13 cellular contexts compared by ENCODE assay signal in genomic region chr21:43832648-43833047, GRCh38. TPM values are rescaled to one million over a fixed set of nuclear protein-coding genes. Genes with fewer than 3 reads are reported as not detected.
DNase-seq lines count a peak whose midpoint lies in the region; ATAC-seq and TF ChIP-seq lines count a peak whose summit lies in the region.
"Had no signal": no experiment of that assay in that cellular context is flagged by ENCODE, and none has a peak within 500 bp of the region (broad histone marks: within the 10 kb centered on the region; RNA-seq: fewer than 3 reads in every experiment).

No MANE protein-coding gene starts in this region.

- H3K27ac ChIP-seq in SK-N-SH (ENCODE audit: low read depth in 2 of 2, low read length in 1 of 2), result no peak overlapping the region
- no peak overlapping the region for H3K27ac ChIP-seq in neuronal stem cell (replicated peaks; ENCODE audit: low read length)
- H3K27ac ChIP-seq: BLaER1 treated with 17β-estradiol and CSF1 and Interleukin-3, amounts not matched to agents 10 nM and 100 nM had no signal

- no peak overlapping the region for H3K18ac ChIP-seq in neuronal stem cell (ENCODE audit: low read length)

- no peak overlapping the region for H3K4me3 Mint-ChIP-seq in immature natural killer cell
- H3K4me3 Mint-ChIP-seq: B cell; CD8-positive, alpha-beta T cell; GM23338; H9 had no signal

- POLR2A ChIA-PET in SK-N-SH (lab: Yijun Ruan, JAX), result no interaction called here

- H3K36me3 ChIP-seq in SK-N-SH (replicated peaks in 1 of 2; ENCODE audit: control insufficient read depth in 1 of 2, insufficient read depth in 2 of 2, low read length in 1 of 2) (no peaks in the 10 kb centered on the region), neuronal stem cell (replicated peaks in 1 of 2; ENCODE audit: control insufficient read depth in 2 of 2, insufficient read depth in 2 of 2, low read length in 2 of 2) (no peaks in the 10 kb centered on the region)
- H3K36me3 ChIP-seq: BLaER1 treated with 17β-estradiol and CSF1 and Interleukin-3, amounts not matched to agents 10 nM and 100 nM had no signal

- DNase-seq in SK-N-SH (peak; percentile 25), iPS-NIHi11 (ENCODE audit: low spot score) (peak; percentile 3), neuronal stem cell (ENCODE audit: low spot score) (no peak), immature natural killer cell (no peak), NOMO-1 treated with dmso at 0.1 percent for 144 hours (lab: John Stamatoyannopoulos, UW; ENCODE audit: unreplicated experiment) (no peak)
- DNase-seq: 8988T; CD8-positive, alpha-beta T cell; H9 had no signal

- peaks cover 11 to 13% of the 10 kb centered on the region in 2 donors for H3K4me1 Mint-ChIP-seq in immature natural killer cell
- H3K4me1 Mint-ChIP-seq: B cell, GM23338 had no signal

- H3K9me3 ChIP-seq in SK-N-SH, result no peaks in the 10 kb centered on the region
- peaks cover 5 to 15% of the 10 kb centered on the region in 2 donors for H3K9me3 ChIP-seq in neuronal stem cell (replicated peaks in 1 of 2; ENCODE audit: control insufficient read depth in 2 of 2, insufficient read depth in 1 of 2, low read depth in 1 of 2, low read length in 2 of 2)

- H4K20me1 ChIP-seq in SK-N-SH (ENCODE audit: insufficient read depth), result no peaks in the 10 kb centered on the region
- H4K20me1 ChIP-seq: BLaER1 treated with 17β-estradiol and CSF1 and Interleukin-3, amounts not matched to agents 10 nM and 100 nM had no signal

- H3K4me2 ChIP-seq in SK-N-SH, result no peak overlapping the region
- H3K4me2 ChIP-seq in neuronal stem cell (ENCODE audit: insufficient read depth, low read length, poor library complexity, severe bottlenecking), result no peak overlapping the region
- H3K4me2 ChIP-seq: GM23338 had no signal

- H3K23ac ChIP-seq in neuronal stem cell (ENCODE audit: low read depth, low read length, poor library complexity), result peak overlapping the region; percentile 85

- TF ChIP-seq RAD21 in SK-N-SH (IDR thresholded peaks at IDR 0.05; ENCODE audit: low read length), result no peak

- H2BK12ac ChIP-seq in neuronal stem cell (ENCODE audit: low read length), result peak overlapping the region; percentile 73

- H3K9ac ChIP-seq in SK-N-SH, result no peak overlapping the region
- no peak overlapping the region for H3K9ac ChIP-seq in neuronal stem cell (ENCODE audit: low read depth, low read length, poor library complexity)
- H3K9ac ChIP-seq: BLaER1 treated with 17β-estradiol and CSF1 and Interleukin-3, amounts not matched to agents 10 nM and 100 nM had no signal

- no peaks in the 10 kb centered on the region for H3F3A ChIP-seq in SK-N-SH (replicated peaks; ENCODE audit: insufficient read depth)

- H3K4ac ChIP-seq in neuronal stem cell (ENCODE audit: low read length), result peak overlapping the region; percentile 89

- H4K91ac ChIP-seq in neuronal stem cell (ENCODE audit: low read depth, low read length, poor library complexity), result no peak overlapping the region

- H2BK5ac ChIP-seq in neuronal stem cell (ENCODE audit: low read length), result no peak overlapping the region

- H3K27me3 ChIP-seq in SK-N-SH (ENCODE audit: insufficient read depth), result peaks cover 11% of the 10 kb centered on the region; the same call in 1 of the 2 replicates
- H3K27me3 ChIP-seq in neuronal stem cell (ENCODE audit: control insufficient read depth in 3 of 3, insufficient read depth in 3 of 3, low read depth in 1 of 3, low read length in 3 of 3), result no peaks in the 10 kb centered on the region
- H3K27me3 ChIP-seq: BLaER1 treated with 17β-estradiol and CSF1 and Interleukin-3, amounts not matched to agents 10 nM and 100 nM had no signal

- no peaks in the 10 kb centered on the region for H3K79me2 ChIP-seq in SK-N-SH (ENCODE audit: insufficient read depth)

- H3K14ac ChIP-seq in neuronal stem cell (ENCODE audit: low read length), result peak overlapping the region; percentile 56

- no peak for ATAC-seq in SK-N-SH treated with all-trans-retinoic acid at 6 μM for 48 hours
- no peak for ATAC-seq in GM18873 (IDR thresholded peaks at IDR 0.05; ENCODE audit: low FRiP score, unreplicated experiment)
- ATAC-seq: CD8-positive, alpha-beta T cell; GM23338 had no signal

- no peak overlapping the region for H3K27ac Mint-ChIP-seq in immature natural killer cell
- H3K27ac Mint-ChIP-seq: B cell; CD8-positive, alpha-beta T cell; GM23338; H9 had no signal

- H2AK5ac ChIP-seq in neuronal stem cell (ENCODE audit: low read depth, low read length), result peak overlapping the region; percentile 56

- no peaks in the 10 kb centered on the region for H3K36me3 Mint-ChIP-seq in immature natural killer cell
- H3K36me3 Mint-ChIP-seq: CD8-positive, alpha-beta T cell had no signal

- no peak overlapping the region for H2AFZ ChIP-seq in SK-N-SH (ENCODE audit: low read depth)
- H2AFZ ChIP-seq in neuronal stem cell (ENCODE audit: low read length), result no peak overlapping the region
- H2AFZ ChIP-seq: GM23338 had no signal

- CTCF ChIA-PET in SK-N-SH (lab: Yijun Ruan, JAX), result interaction anchor here (0.8 kb wide), 1 partner anchor 143 kb away, joined by 3 read pairs; no protein-coding TSS in a partner anchor

- H3K9me2 ChIP-seq in SK-N-SH, result no peaks in the 10 kb centered on the region

- no peak overlapping the region for H3K4me3 ChIP-seq in SK-N-SH (ENCODE audit: low read depth in 2 of 2, low read length in 1 of 2)
- peak overlapping the region in 1 of 2 donors; percentile 16 for H3K4me3 ChIP-seq in neuronal stem cell (ENCODE audit: low read length in 2 of 2)
- H3K4me3 ChIP-seq: BLaER1 treated with 17β-estradiol and CSF1 and Interleukin-3, amounts not matched to agents 10 nM and 100 nM; GM23338 had no signal

- no peak for TF ChIP-seq CTCF in SK-N-SH (IDR thresholded peaks at IDR 0.05)

- peaks cover 3% of the 10 kb centered on the region for H3K79me1 ChIP-seq in neuronal stem cell (ENCODE audit: low read depth, low read length)

- no peak for TF ChIP-seq EP300 in SK-N-SH (IDR thresholded peaks at IDR 0.05; ENCODE audit: borderline replicate concordance in 1 of 2, low read depth in 1 of 2, low read length in 1 of 2)

- WGBS in SK-N-SH (ENCODE audit: low lambda C conversion rate), result 34% methylated on average over 2 of the region's 10 CpGs
- no CpG with 5 or more reads among the region's 10 CpGs for WGBS in neuronal stem cell (ENCODE audit: extremely low coverage in 2 of 2, insufficient read length in 2 of 2, insufficient replicate concordance in 1 of 2), 2 donors

- no peaks in the 10 kb centered on the region for H3K9me3 Mint-ChIP-seq in immature natural killer cell
- H3K9me3 Mint-ChIP-seq: CD8-positive, alpha-beta T cell had no signal

- H4K8ac ChIP-seq in neuronal stem cell (ENCODE audit: low read depth, low read length), result peak overlapping the region; percentile 23

- peaks cover 10 to 14% (median 10%) of the 10 kb centered on the region in 3 donors for H3K27me3 Mint-ChIP-seq in immature natural killer cell (ENCODE audit: low read depth in 3 of 3)

- no peaks in the 10 kb centered on the region; a peak in 1 of 4 replicates for H3K4me1 ChIP-seq in SK-N-SH (ENCODE audit: control insufficient read depth in 1 of 2, insufficient read depth in 2 of 2, low read depth in 1 of 2, low read length in 1 of 2)
- no peaks in the 10 kb centered on the region for H3K4me1 ChIP-seq in neuronal stem cell (ENCODE audit: control insufficient read depth in 2 of 2, insufficient read depth in 1 of 2, low read depth in 1 of 2, low read length in 2 of 2)

- H2BK15ac ChIP-seq in neuronal stem cell (ENCODE audit: low read length), result peak overlapping the region; percentile 92

- no peak overlapping the region for H2BK120ac ChIP-seq in neuronal stem cell (ENCODE audit: low read depth, low read length)

TF ChIP-seq in SK-N-SH, 30 proteins besides CTCF, POLR2A, EP300 and RAD21 (continues in another document):
- TF ChIP-seq SIN3A (IDR thresholded peaks at IDR 0.05; ENCODE audit: borderline replicate concordance, low read depth, low read length) (no peak), JUND (IDR thresholded peaks at IDR 0.05) (no peak), SMC3 (IDR thresholded peaks at IDR 0.05; ENCODE audit: low read depth, low read length) (no peak), NRF1 (IDR thresholded peaks at IDR 0.05; ENCODE audit: low read depth, low read length) (no peak), CHD2 (IDR thresholded peaks at IDR 0.05; ENCODE audit: low read length, partially characterized antibody) (no peak), FOXJ3 (CRISPR knock-in tag; IDR thresholded peaks at IDR 0.05) (no peak), RCOR1 (IDR thresholded peaks at IDR 0.05; ENCODE audit: low read length) (no peak)

TF ChIP-seq in SK-N-SH treated with all-trans-retinoic acid at 6 μM for 48 hours, 23 proteins besides CTCF, POLR2A, EP300 and RAD21 (continues in another document):
- no peak for TF ChIP-seq CSDC2 (CRISPR knock-in tag; IDR thresholded peaks at IDR 0.05)
- no peak for TF ChIP-seq ZFP3 (CRISPR knock-in tag; IDR thresholded peaks at IDR 0.05)
- TF ChIP-seq ARNTL (CRISPR knock-in tag; IDR thresholded peaks at IDR 0.05; ENCODE audit: borderline replicate concordance, low read depth), result no peak

RNA-seq across cellular contexts. Expression of gene AGPAT3, which starts 32.4 kb away (rescaled TPM):
- polyA plus RNA-seq in SK-N-SH (2012; rRNA removed) (35.3 and 40.0 TPM in 2 replicates), immature natural killer cell (10 to 100 TPM in 1 of 3 donors, 1 to 10 TPM in 2; 5.6 to 11.8 (median 9.5) TPM)
- 23.8 and 31.4 TPM in 2 replicates for polyA plus RNA-seq in SK-N-SH (2012; cell fraction: cytosol; rRNA removed)
- 48.1 and 49.4 TPM in 2 replicates for polyA plus RNA-seq in SK-N-SH (2012; cell fraction: nucleus; rRNA removed)
- 7.7 TPM for polyA plus RNA-seq in neuronal stem cell (2013, experiment 1 of 2)
- polyA plus RNA-seq in neuronal stem cell (2013, experiment 2 of 2), result 7.4 TPM

RNA-seq across cellular contexts. Expression of gene RRP1, which starts 43.3 kb away (rescaled TPM):
- polyA plus RNA-seq in SK-N-SH (2012; rRNA removed) (12.0 and 22.7 TPM in 2 replicates), immature natural killer cell (10 to 100 TPM in 2 of 3 donors, 1 to 10 TPM in 1; 6.0 to 16.3 (median 11.6) TPM)
- 12.0 and 14.8 TPM in 2 replicates for polyA plus RNA-seq in SK-N-SH (2012; cell fraction: cytosol; rRNA removed)
- polyA plus RNA-seq in SK-N-SH (2012; cell fraction: nucleus; rRNA removed), result 46.0 and 48.9 TPM in 2 replicates
- 18.5 TPM for polyA plus RNA-seq in neuronal stem cell (2013, experiment 1 of 2)
- 19.3 TPM for polyA plus RNA-seq in neuronal stem cell (2013, experiment 2 of 2)

RNA-seq across cellular contexts. Expression of gene CSTB, which starts 56.5 kb away (rescaled TPM):
- polyA plus RNA-seq in SK-N-SH (2012; rRNA removed) (64.5 and 101 TPM in 2 replicates), immature natural killer cell (10 to 100 TPM; 37.9 to 63.0 (median 52.2) TPM)
- 74.5 and 76.9 TPM in 2 replicates for polyA plus RNA-seq in SK-N-SH (2012; cell fraction: cytosol; rRNA removed)
- 34.0 and 36.2 TPM in 2 replicates for polyA plus RNA-seq in SK-N-SH (2012; cell fraction: nucleus; rRNA removed)
- 86.0 TPM for polyA plus RNA-seq in neuronal stem cell (2013, experiment 1 of 2)
- 88.8 TPM for polyA plus RNA-seq in neuronal stem cell (2013, experiment 2 of 2)

Comparison
In these comparisons a context has a peak if more than half of its experiments do, and no peak if none do; other contexts are left out.
1. DNase-seq: peak in SK-N-SH (single experiment) and iPS-NIHi11 (single experiment); none in neuronal stem cell (single experiment), immature natural killer cell (0 of 3) and NOMO-1 treated with dmso at 0.1 percent for 144 hours (single experiment).